8 cellular contexts compared by ENCODE assay signal in the genomic region with DNA sequence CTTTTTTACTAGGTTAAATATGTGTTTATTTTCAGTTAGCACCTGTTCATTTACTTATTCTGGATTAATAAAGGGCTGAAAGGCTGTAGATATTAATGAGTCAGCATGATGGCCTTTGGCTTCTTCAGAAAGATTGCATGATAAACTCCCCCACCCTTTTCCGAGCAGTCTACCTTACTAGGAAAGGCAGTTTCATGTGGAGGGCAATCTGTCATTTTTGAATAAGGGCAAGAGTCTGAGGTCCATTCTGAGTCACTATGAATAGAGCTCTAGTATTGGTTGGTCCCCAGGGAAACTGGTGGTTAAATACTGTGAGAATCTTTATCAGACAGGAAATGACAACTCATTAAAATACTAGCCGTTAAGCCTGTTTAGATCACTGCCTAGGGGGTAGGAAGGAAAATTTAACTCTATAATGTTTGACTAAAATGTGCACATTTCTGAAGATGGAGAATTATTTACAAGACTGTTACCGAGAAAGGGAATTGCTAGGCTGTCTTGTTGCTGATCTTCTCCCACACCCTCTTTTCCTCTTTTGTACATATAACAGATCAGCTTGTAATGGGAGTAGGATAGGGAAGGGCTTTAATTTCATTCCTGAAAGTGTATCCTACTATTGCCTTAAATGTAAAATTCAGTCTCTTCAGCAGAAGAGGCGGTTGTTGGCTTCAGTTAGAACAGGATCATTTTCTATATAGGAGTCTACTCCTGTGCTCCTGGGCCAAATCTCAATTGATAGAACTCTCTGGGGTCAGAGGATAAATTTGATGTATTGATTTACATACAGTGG.
DNase-seq lines count a peak whose midpoint lies in the region; ATAC-seq, FAIRE-seq and TF ChIP-seq lines count a peak whose summit lies in the region.

No MANE protein-coding gene starts in this region.

- H3K27me3 ChIP-seq in ascending aorta: no peaks in the 10 kb centered on the region
- no peaks in the 10 kb centered on the region for H3K27me3 ChIP-seq in thoracic aorta (replicated peaks; ENCODE audit: insufficient read depth)

- intact Hi-C loops in ascending aorta (cut with DNase I): loop anchor here (10.0 kb wide), 1 partner anchor 455 kb away; no protein-coding TSS in a partner anchor
- intact Hi-C loops in kidney (cut with DNase I): no loop called here

- H3K36me3 ChIP-seq in ascending aorta (no peaks in the 10 kb centered on the region), kidney (ENCODE audit: control insufficient read depth in 1 of 2, insufficient read depth in 2 of 2, low read length in 2 of 2) (no peaks in the 10 kb centered on the region), thoracic aorta (no peaks in the 10 kb centered on the region)

- peak overlapping the region; percentile 2 to 20 for H3K9ac ChIP-seq in kidney (ENCODE audit: low read length in 2 of 2)

- H3K4me3 ChIP-seq in ascending aorta: peak overlapping the region; percentile 7
- H3K4me3 ChIP-seq in kidney (ENCODE audit: low read length in 2 of 2): peak overlapping the region; percentile 18 to 19
- peak overlapping the region; percentile 24 for H3K4me3 ChIP-seq in thoracic aorta

- ATAC-seq in GM19455 (IDR thresholded peaks at IDR 0.05; ENCODE audit: unreplicated experiment) (peak; percentile 64), HG03520 (IDR thresholded peaks at IDR 0.05; ENCODE audit: unreplicated experiment) (peak; percentile 82), thoracic aorta (ENCODE audit: insufficient number of reproducible peaks, low FRiP score, low read depth) (peak; percentile 78)

- DNase-seq in EH (ENCODE audit: low read depth) (peak; percentile 99), NCI-H748 treated with DMSO at 0.1 percent for 48 hours (lab: John Stamatoyannopoulos, UW) (peak; percentile 73), ascending aorta (ENCODE audit: low spot score in 2 of 2) (no peak), kidney (no peak), thoracic aorta (ENCODE audit: low spot score) (no peak)
- no peak for DNase-seq in activated CD8-positive, alpha-beta memory T cell treated with anti-CD3 and anti-CD28 coated beads, Interleukin-2, amount 50 U/mL, for 4 hours

- peak; percentile 90 for FAIRE-seq in kidney (lab: Jason Lieb, UNC)

- TF ChIP-seq CTCF in ascending aorta (IDR thresholded peaks at IDR 0.05) (no peak), kidney (IDR thresholded peaks at IDR 0.05; ENCODE audit: borderline replicate concordance, extremely low read depth, insufficient read depth) (no peak), thoracic aorta (IDR thresholded peaks at IDR 0.05) (no peak)

- H3K27ac ChIP-seq in ascending aorta (peak overlapping the region; percentile 76 to 91), kidney (ENCODE audit: low read depth in 2 of 2, low read length in 2 of 2) (peak overlapping the region; percentile 69 to 75), thoracic aorta (peak overlapping the region; percentile 71 to 80)

- H3K4me1 ChIP-seq in ascending aorta (peaks cover 6 to 50% of the 10 kb centered on the region in 2 donors), kidney (ENCODE audit: control insufficient read depth in 1 of 2, insufficient read depth in 1 of 2, low read depth in 1 of 2, low read length in 2 of 2) (peaks cover 4 to 17% of the 10 kb centered on the region in 2 donors), thoracic aorta (ENCODE audit: control insufficient read depth in 1 of 2, low read depth in 2 of 2) (peaks cover 49 to 79% of the 10 kb centered on the region in 2 donors)

- H3K9me3 ChIP-seq in ascending aorta: no peaks in the 10 kb centered on the region
- no peaks in the 10 kb centered on the region for H3K9me3 ChIP-seq in kidney (ENCODE audit: control insufficient read depth in 1 of 2, low read length in 2 of 2)
- no peaks in the 10 kb centered on the region for H3K9me3 ChIP-seq in thoracic aorta

Comparison
In these comparisons a context has a peak if more than half of its experiments do, and no peak if none do; other contexts are left out.
1. DNase-seq: peak in EH (single experiment) and NCI-H748 treated with DMSO at 0.1 percent for 48 hours (single experiment); none in ascending aorta (0 of 2), kidney (single experiment), thoracic aorta (single experiment) and activated CD8-positive, alpha-beta memory T cell treated with anti-CD3 and anti-CD28 coated beads, Interleukin-2, amount 50 U/mL, for 4 hours (single experiment).
2. Peak in every context shown above with its lines, with median percentiles within 50 percentile points of each other: ATAC-seq, H3K27ac ChIP-seq and H3K4me3 ChIP-seq.